ENCODE assay signal across 1 cellular context in genomic region chr19:50329146-50329925, GRCh38.
TF ChIP-seq lines count a peak whose summit lies in the region.

Gene KCNC3, minus strand, starts transcription at chr19:50329377. Its CDS starts 295 bp downstream, at chr19:50329082.

TF ChIP-seq in GM12878, 131 proteins besides CTCF, POLR2A, EP300 and RAD21 (continued from another document):
- TF ChIP-seq MLLT1 (IDR thresholded peaks at IDR 0.05) = peak; percentile 61; the same call in 1 of the 2 replicates
- peak; percentile 56; the same call in 1 of the 2 replicates for TF ChIP-seq CBFB (IDR thresholded peaks at IDR 0.05; ENCODE audit: low read depth)
- no peak for TF ChIP-seq SUZ12 (IDR thresholded peaks at IDR 0.05; ENCODE audit: unreplicated experiment)
- TF ChIP-seq ZNF592 (IDR thresholded peaks at IDR 0.05) = no peak
- peak; percentile 42; the same call in 1 of the 2 replicates for TF ChIP-seq PML (IDR thresholded peaks at IDR 0.05; ENCODE audit: low read length)
- TF ChIP-seq POU2F2 (IDR thresholded peaks at IDR 0.05; ENCODE audit: borderline replicate concordance, low read depth, low read length) = peak; percentile 16; the same call in 1 of the 3 replicates
- peak; percentile 39 for TF ChIP-seq RELB (IDR thresholded peaks at IDR 0.05; ENCODE audit: low read depth)
- 0 out of 2 replicates have a peak, but pooled peaks have one; percentile 10 for TF ChIP-seq PRDM15 (CRISPR knock-in tag; IDR thresholded peaks at IDR 0.05)
- TF ChIP-seq POLR2AphosphoS2 (IDR thresholded peaks at IDR 0.05; ENCODE audit: low read depth, low read length) = no peak
- TF ChIP-seq POLR2AphosphoS5 (IDR thresholded peaks at IDR 0.05; ENCODE audit: low read length) = peak; percentile 60
- TF ChIP-seq RB1 (IDR thresholded peaks at IDR 0.05; ENCODE audit: borderline replicate concordance) = peak; percentile 93; the same call in 1 of the 2 replicates
- 0 out of 2 replicates have a peak, but pooled peaks have one; percentile 28 for TF ChIP-seq CREB1 (IDR thresholded peaks at IDR 0.05; ENCODE audit: low read depth)
- no peak for TF ChIP-seq WRNIP1 (IDR thresholded peaks at IDR 0.05; ENCODE audit: borderline replicate concordance, low read depth, low read length)
- TF ChIP-seq ZBED1 (IDR thresholded peaks at IDR 0.05; ENCODE audit: borderline replicate concordance) = peak; percentile 73
- TF ChIP-seq MXI1 (IDR thresholded peaks at IDR 0.05; ENCODE audit: low read depth, low read length) = peak; percentile 77
- peak; percentile 40; the same call in 1 of the 2 replicates for TF ChIP-seq RUNX3 (IDR thresholded peaks at IDR 0.05; ENCODE audit: low read length)
- no peak for TF ChIP-seq TCF7 (IDR thresholded peaks at IDR 0.05; ENCODE audit: borderline replicate concordance)
- peak; percentile 45; the same call in 1 of the 2 replicates for TF ChIP-seq TAF1 (IDR thresholded peaks at IDR 0.05; ENCODE audit: borderline replicate concordance, low read depth, low read length)
- TF ChIP-seq PKNOX1 (IDR thresholded peaks at IDR 0.05) = peak; percentile 24; the same call in 1 of the 2 replicates
- peak; percentile 44 for TF ChIP-seq SP1 (IDR thresholded peaks at IDR 0.05; ENCODE audit: low read depth, low read length)
- TF ChIP-seq USF2 (IDR thresholded peaks at IDR 0.05; ENCODE audit: borderline replicate concordance, low read depth, low read length) = no peak
- TF ChIP-seq EED (IDR thresholded peaks at IDR 0.05; ENCODE audit: low read depth) = peak; percentile 46; the same call in 1 of the 2 replicates
- 0 out of 2 replicates have a peak, but pooled peaks have one; percentile 54 for TF ChIP-seq BACH1 (IDR thresholded peaks at IDR 0.05; ENCODE audit: borderline replicate concordance)
- peak; percentile 50; the same call in 1 of the 2 replicates for TF ChIP-seq E2F4 (IDR thresholded peaks at IDR 0.05; ENCODE audit: low read depth, low read length)
- peak; percentile 74 for TF ChIP-seq NBN (IDR thresholded peaks at IDR 0.05)
- TF ChIP-seq PAX5 (IDR thresholded peaks at IDR 0.05; ENCODE audit: borderline replicate concordance, low read depth, low read length) = no peak
- no peak for TF ChIP-seq NR2C2 (IDR thresholded peaks at IDR 0.05; ENCODE audit: borderline replicate concordance, control insufficient read depth, insufficient read length, low read depth)
- TF ChIP-seq MTA2 (IDR thresholded peaks at IDR 0.05; ENCODE audit: low read depth) = 0 out of 2 replicates have a peak, but pooled peaks have one; percentile 24
- TF ChIP-seq HDGF (IDR thresholded peaks at IDR 0.05) = peak; percentile 94
- no peak for TF ChIP-seq STAT1 (conservative IDR thresholded peaks at IDR 0.05)
- TF ChIP-seq ATF7 (IDR thresholded peaks at IDR 0.05; ENCODE audit: low read depth) = peak; percentile 40
